Comparison of ENCODE assay signal across 9 cellular contexts in the genomic region with DNA sequence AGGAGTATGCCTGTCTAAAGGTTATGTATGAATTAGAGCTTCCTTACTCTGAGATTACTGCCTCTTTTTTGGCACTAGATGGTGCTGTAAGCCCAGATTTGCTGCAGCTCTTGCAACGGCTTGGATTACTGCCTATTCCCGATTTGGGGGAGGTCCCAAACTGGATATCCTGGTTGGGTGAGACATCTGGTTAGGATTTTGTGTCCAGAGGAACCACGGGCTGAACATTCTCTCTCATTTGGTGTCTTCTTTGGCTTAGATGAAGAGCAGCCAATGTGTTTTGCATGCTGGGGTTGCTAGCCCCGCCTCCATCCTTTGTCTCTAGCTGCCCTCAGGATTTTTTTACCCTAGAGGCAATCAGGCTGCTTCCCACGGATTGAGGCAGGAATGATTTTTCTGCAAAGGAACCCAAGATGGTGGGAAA. TPM values are rescaled to one million over a fixed set of nuclear protein-coding genes. Genes with fewer than 3 reads are reported as not detected.
DNase-seq lines count a peak whose midpoint lies in the region; ATAC-seq lines count a peak whose summit lies in the region.
"Had no signal": no experiment of that assay in that cellular context is flagged by ENCODE, and none has a peak within 500 bp of the region (broad histone marks: within the 10 kb centered on the region; RNA-seq: fewer than 3 reads in every experiment).

No MANE protein-coding gene starts in this region.

- CTCF ChIA-PET in activated CD4-positive, alpha-beta T cell treated with anti-CD3 and anti-CD28 coated beads for 36 hours (lab: Charles Lee), result interaction anchor here (0.7 to 2.1 kb wide), 34 partner anchors 9 to 300 kb away, joined by 3 to 16 read pairs (median 4); no protein-coding TSS in a partner anchor

- H3K27me3 Mint-ChIP-seq in activated CD4-positive, alpha-beta T cell treated with anti-CD3 and anti-CD28 coated beads for 36 hours, result peaks cover 3% of the 10 kb centered on the region
- peaks cover 14% of the 10 kb centered on the region for H3K27me3 Mint-ChIP-seq in memory B cell

- POLR2A ChIA-PET in activated CD4-positive, alpha-beta T cell treated with anti-CD3 and anti-CD28 coated beads for 36 hours (lab: Charles Lee), result no interaction called here

- no peaks in the 10 kb centered on the region for H3K36me3 ChIP-seq in endocrine pancreas (ENCODE audit: control insufficient read depth, insufficient read depth, low read length)

- H3K4me3 ChIP-seq in endocrine pancreas (ENCODE audit: control insufficient read depth, insufficient read depth, low read length), result peak overlapping the region; percentile 34

- no peaks in the 10 kb centered on the region for H3K4me1 Mint-ChIP-seq in activated CD4-positive, alpha-beta T cell treated with anti-CD3 and anti-CD28 coated beads for 36 hours
- peaks cover 2% of the 10 kb centered on the region for H3K4me1 Mint-ChIP-seq in memory B cell
- H3K4me1 Mint-ChIP-seq: central memory CD8-positive, alpha-beta T cell had no signal

- H3K9me3 ChIP-seq in endocrine pancreas (ENCODE audit: control insufficient read depth, low read length), result no peaks in the 10 kb centered on the region

- DNase-seq in DMS153 treated with DMSO at 0.1 percent for 48 hours (lab: John Stamatoyannopoulos, UW; ENCODE audit: unreplicated experiment) (peak; percentile 80), HCEC 1CT (peak; percentile 69), NCI-H2171 treated with DMSO at 0.1 percent for 48 hours (lab: John Stamatoyannopoulos, UW) (peak; percentile 83), memory B cell (ENCODE audit: low spot score in 2 of 2) (peak; percentile 2 to 19), superior temporal gyrus (ENCODE audit: extremely low spot score) (peak; percentile 64)
- peak; percentile 46 for DNase-seq in activated CD4-positive, alpha-beta T cell treated with anti-CD3 and anti-CD28 coated beads for 36 hours

- peak overlapping the region; percentile 44 for H3K4me3 Mint-ChIP-seq in activated CD4-positive, alpha-beta T cell treated with anti-CD3 and anti-CD28 coated beads for 36 hours
- peak overlapping the region; percentile 69 for H3K4me3 Mint-ChIP-seq in memory B cell
- H3K4me3 Mint-ChIP-seq: central memory CD8-positive, alpha-beta T cell had no signal

- H3K9me3 Mint-ChIP-seq in activated CD4-positive, alpha-beta T cell treated with anti-CD3 and anti-CD28 coated beads for 36 hours (ENCODE audit: low read depth), result no peaks in the 10 kb centered on the region
- no peaks in the 10 kb centered on the region for H3K9me3 Mint-ChIP-seq in memory B cell
- H3K9me3 Mint-ChIP-seq: central memory CD8-positive, alpha-beta T cell had no signal

- intact Hi-C loops in activated CD4-positive, alpha-beta T cell treated with anti-CD3 and anti-CD28 coated beads for 36 hours (cut with DNase I, micrococcal nuclease), result loop anchor here (1.0 to 10.0 kb wide), 7 partner anchors 64 to 904 kb away; no protein-coding TSS in a partner anchor

- ATAC-seq in activated CD4-positive, alpha-beta T cell treated with anti-CD3 and anti-CD28 coated beads for 36 hours, result peak; percentile 57
- ATAC-seq in memory B cell (ENCODE audit: low read depth) (peak; percentile 59), GM21515 (IDR thresholded peaks at IDR 0.05; ENCODE audit: unreplicated experiment) (no peak)

- no peaks in the 10 kb centered on the region for H3K27me3 ChIP-seq in endocrine pancreas (ENCODE audit: control insufficient read depth, insufficient read depth, low read length)

- H3K9ac ChIP-seq in endocrine pancreas (ENCODE audit: control insufficient read depth, insufficient read depth, low read length), result no peak overlapping the region

- no peak overlapping the region for H3K27ac Mint-ChIP-seq in activated CD4-positive, alpha-beta T cell treated with anti-CD3 and anti-CD28 coated beads for 36 hours
- H3K27ac Mint-ChIP-seq in memory B cell, result no peak overlapping the region

- H3K36me3 Mint-ChIP-seq in activated CD4-positive, alpha-beta T cell treated with anti-CD3 and anti-CD28 coated beads for 36 hours (ENCODE audit: low read depth), result no peaks in the 10 kb centered on the region
- H3K36me3 Mint-ChIP-seq in memory B cell, result peaks cover 4% of the 10 kb centered on the region

- no peaks in the 10 kb centered on the region for H3K4me1 ChIP-seq in endocrine pancreas (ENCODE audit: control insufficient read depth, insufficient read depth, low read length)

RNA-seq across cellular contexts. Expression of a gene that starts 31.9 kb away (rescaled TPM):
- 10 to 100 TPM in 1 of 2 experiments, 1 to 10 TPM in 1; 7.9 to 11.5 TPM for total RNA-seq in activated CD4-positive, alpha-beta T cell treated with anti-CD3 and anti-CD28 coated beads for 36 hours

Comparison
In these comparisons a context has a peak if more than half of its experiments do, and no peak if none do; other contexts are left out.
1. DNase-seq: peak in every context shown above with its lines; median percentile 83 in NCI-H2171 treated with DMSO at 0.1 percent for 48 hours; 80 in DMS153 treated with DMSO at 0.1 percent for 48 hours; 69 in HCEC 1CT; 64 in superior temporal gyrus; 46 in activated CD4-positive, alpha-beta T cell treated with anti-CD3 and anti-CD28 coated beads for 36 hours; 10 in memory B cell.